9 cellular contexts compared by ENCODE assay signal in genomic region chr1:66282343-66282852, GRCh38.
DNase-seq lines count a peak whose midpoint lies in the region; ATAC-seq and TF ChIP-seq lines count a peak whose summit lies in the region.
"Had no signal": no experiment of that assay in that cellular context is flagged by ENCODE, and none has a peak within 500 bp of the region (broad histone marks: within the 10 kb centered on the region; RNA-seq: fewer than 3 reads in every experiment).

No MANE protein-coding gene starts in this region.

- H3K27ac Mint-ChIP-seq in glutamatergic neuron (ENCODE audit: unreplicated experiment), result no peak overlapping the region

- peak overlapping the region; percentile 44 for H3K4me2 ChIP-seq in DOHH2 (ENCODE audit: low read length)

- H3K27me3 ChIP-seq in DOHH2 (ENCODE audit: control insufficient read depth, low read length), result no peaks in the 10 kb centered on the region
- H3K27me3 ChIP-seq in kidney epithelial cell (ENCODE audit: control insufficient read depth, insufficient read depth, low read length), result no peaks in the 10 kb centered on the region

- no peak for TF ChIP-seq EP300 in Ishikawa (IDR thresholded peaks at IDR 0.05; ENCODE audit: borderline replicate concordance)

- no peaks in the 10 kb centered on the region for H3K9me3 ChIP-seq in DOHH2 (ENCODE audit: control insufficient read depth, insufficient read depth, low read length)

- peak; percentile 5; the same call in 1 of the 2 replicates for TF ChIP-seq RAD21 in Ishikawa (IDR thresholded peaks at IDR 0.05; ENCODE audit: low read depth)

- H3K4me1 ChIP-seq in DOHH2 (ENCODE audit: control insufficient read depth, low read length), result peaks cover 32% of the 10 kb centered on the region

- H3K79me2 ChIP-seq in DOHH2 (ENCODE audit: control insufficient read depth, low read length), result no peaks in the 10 kb centered on the region

- H3K9me2 ChIP-seq in DOHH2 (replicated peaks; ENCODE audit: control insufficient read depth, low read length), result no peaks in the 10 kb centered on the region

- no peaks in the 10 kb centered on the region for H4K20me1 ChIP-seq in DOHH2 (ENCODE audit: control insufficient read depth, insufficient read depth, low read depth, low read length)

- H3K4me3 Mint-ChIP-seq in glutamatergic neuron (ENCODE audit: unreplicated experiment), result no peak overlapping the region

- peaks cover 3% of the 10 kb centered on the region for H3K27me3 Mint-ChIP-seq in glutamatergic neuron (ENCODE audit: unreplicated experiment)

- H3K36me3 ChIP-seq in DOHH2 (ENCODE audit: control insufficient read depth, low read length) (no peaks in the 10 kb centered on the region), kidney epithelial cell (ENCODE audit: control insufficient read depth, insufficient read depth, low read length) (no peaks in the 10 kb centered on the region)

- peak; percentile 81 for ATAC-seq in GM21515 (IDR thresholded peaks at IDR 0.05; ENCODE audit: unreplicated experiment)
- ATAC-seq: K562 had no signal

- no peaks in the 10 kb centered on the region for H3F3A ChIP-seq in DOHH2 (ENCODE audit: control insufficient read depth, insufficient read depth)

- DNase-seq in activated effector memory CD4-positive, alpha-beta T cell treated with anti-CD3 and anti-CD28 coated beads, Interleukin-2, amount 50 U/mL, for 16 hours, result peak; percentile 82
- DNase-seq in kidney epithelial cell (ENCODE audit: low read depth), result no peak
- DNase-seq in stromal cell of bone marrow (ENCODE audit: low read depth), result peak; percentile 75
- DNase-seq in glutamatergic neuron, result no peak
- no peak for DNase-seq in DMS79 (lab: John Stamatoyannopoulos, UW)

- H3K4me3 ChIP-seq in DOHH2 (ENCODE audit: low read length), result no peak overlapping the region
- no peak overlapping the region for H3K4me3 ChIP-seq in kidney epithelial cell (ENCODE audit: low read depth, low read length)
- H3K4me3 ChIP-seq: K562 had no signal

- peaks cover 4% of the 10 kb centered on the region for H3K4me1 Mint-ChIP-seq in glutamatergic neuron (ENCODE audit: low read depth, unreplicated experiment)

- no peaks in the 10 kb centered on the region for H3K9me3 Mint-ChIP-seq in glutamatergic neuron (ENCODE audit: unreplicated experiment)

- no peaks in the 10 kb centered on the region for H3K36me3 Mint-ChIP-seq in glutamatergic neuron (ENCODE audit: unreplicated experiment)

- TF ChIP-seq CTCF in DOHH2 (IDR thresholded peaks at IDR 0.05; ENCODE audit: low read depth, low read length, poor library complexity, severe bottlenecking) (peak; percentile 42), kidney epithelial cell (IDR thresholded peaks at IDR 0.05; ENCODE audit: insufficient read depth, low read length, poor library complexity, severe bottlenecking) (peak; percentile 13), glutamatergic neuron (IDR thresholded peaks at IDR 0.05; ENCODE audit: partially characterized antibody, unreplicated experiment) (no peak)

- H3K27ac ChIP-seq in DOHH2 (ENCODE audit: low read depth, low read length), result peak overlapping the region; percentile 36

TF ChIP-seq in Ishikawa, 13 proteins besides CTCF, POLR2A, EP300 and RAD21:
- TF ChIP-seq YY1 (IDR thresholded peaks at IDR 0.05; ENCODE audit: low read depth) (no peak), NFIC (IDR thresholded peaks at IDR 0.05) (no peak), REST (IDR thresholded peaks at IDR 0.05; ENCODE audit: low read depth) (no peak), ZBTB7A (IDR thresholded peaks at IDR 0.05; ENCODE audit: low read depth) (no peak), EGR1 (IDR thresholded peaks at IDR 0.05) (no peak), FOXM1 (IDR thresholded peaks at IDR 0.05; ENCODE audit: borderline replicate concordance, low read depth) (no peak), MAX (IDR thresholded peaks at IDR 0.05) (no peak), TAF1 (IDR thresholded peaks at IDR 0.05; ENCODE audit: low read depth) (no peak), CREB1 (IDR thresholded peaks at IDR 0.05; ENCODE audit: low read depth) (no peak), CEBPB (IDR thresholded peaks at IDR 0.05) (no peak)
- TF ChIP-seq, protein P1, sequence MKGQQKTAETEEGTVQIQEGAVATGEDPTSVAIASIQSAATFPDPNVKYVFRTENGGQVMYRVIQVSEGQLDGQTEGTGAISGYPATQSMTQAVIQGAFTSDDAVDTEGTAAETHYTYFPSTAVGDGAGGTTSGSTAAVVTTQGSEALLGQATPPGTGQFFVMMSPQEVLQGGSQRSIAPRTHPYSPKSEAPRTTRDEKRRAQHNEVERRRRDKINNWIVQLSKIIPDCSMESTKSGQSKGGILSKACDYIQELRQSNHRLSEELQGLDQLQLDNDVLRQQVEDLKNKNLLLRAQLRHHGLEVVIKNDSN (IDR thresholded peaks at IDR 0.05), result no peak

Comparison
In these comparisons a context has a peak if more than half of its experiments do, and no peak if none do; other contexts are left out.
1. DNase-seq: peak in activated effector memory CD4-positive, alpha-beta T cell treated with anti-CD3 and anti-CD28 coated beads, Interleukin-2, amount 50 U/mL, for 16 hours (single experiment) and stromal cell of bone marrow (single experiment); none in kidney epithelial cell (single experiment), glutamatergic neuron (single experiment) and DMS79 (single experiment).